ENCODE assay signal across 15 cellular contexts in genomic region chr1:92317836-92318493, GRCh38. TPM values are rescaled to one million over a fixed set of nuclear protein-coding genes. Genes with fewer than 3 reads are reported as not detected.
DNase-seq lines count a peak whose midpoint lies in the region; ATAC-seq and TF ChIP-seq lines count a peak whose summit lies in the region.
"Had no signal": no experiment of that assay in that cellular context is flagged by ENCODE, and none has a peak within 500 bp of the region (broad histone marks: within the 10 kb centered on the region; RNA-seq: fewer than 3 reads in every experiment).

No MANE protein-coding gene starts in this region.

- H3K4me2 ChIP-seq in trophoblast cell (ENCODE audit: low read length) (no peak overlapping the region), osteoblast (ENCODE audit: insufficient read depth, low read length) (no peak overlapping the region)

- peaks cover 11% of the 10 kb centered on the region for H3K36me3 Mint-ChIP-seq in activated T-cell treated with anti-CD3 and anti-CD28 coated beads, Interleukin-2, amount 50 U/mL, for 4 hours (ENCODE audit: insufficient read depth)
- peaks cover 30% of the 10 kb centered on the region for H3K36me3 Mint-ChIP-seq in activated naive CD8-positive, alpha-beta T cell treated with anti-CD3 and anti-CD28 coated beads, Interleukin-2, amount 10 ng/mL, durations not matched to agents 7 days and 5 days
- peaks cover 0 to 37% (median 8%) of the 10 kb centered on the region in 5 donors for H3K36me3 Mint-ChIP-seq in naive thymus-derived CD4-positive, alpha-beta T cell

- no peak overlapping the region for H2AK5ac ChIP-seq in trophoblast cell (ENCODE audit: low read length)

- no peak overlapping the region for H3K4ac ChIP-seq in trophoblast cell (ENCODE audit: low read depth, low read length)

- no peaks in the 10 kb centered on the region for H3K27me3 ChIP-seq in naive thymus-derived CD4-positive, alpha-beta T cell (ENCODE audit: control insufficient read depth in 2 of 2, insufficient read depth in 2 of 2, low read length in 2 of 2)
- H3K27me3 ChIP-seq in trophoblast cell (ENCODE audit: insufficient read depth, low read length) (no peaks in the 10 kb centered on the region), osteoblast (ENCODE audit: insufficient read depth, low read length) (no peaks in the 10 kb centered on the region)
- H3K27me3 ChIP-seq: tibial nerve had no signal

- peaks cover 56% of the 10 kb centered on the region for H3K4me1 Mint-ChIP-seq in activated T-cell treated with anti-CD3 and anti-CD28 coated beads, Interleukin-2, amount 50 U/mL, for 4 hours (ENCODE audit: low read depth)
- peaks cover 51% of the 10 kb centered on the region for H3K4me1 Mint-ChIP-seq in activated naive CD8-positive, alpha-beta T cell treated with anti-CD3 and anti-CD28 coated beads, Interleukin-2, amount 10 ng/mL, durations not matched to agents 7 days and 5 days
- peaks cover 35 to 64% (median 62%) of the 10 kb centered on the region in 7 donors for H3K4me1 Mint-ChIP-seq in naive thymus-derived CD4-positive, alpha-beta T cell

- POLR2A ChIA-PET in activated naive CD8-positive, alpha-beta T cell treated with anti-CD3 and anti-CD28 coated beads, Interleukin-2, amount 10 ng/mL, durations not matched to agents 7 days and 5 days (lab: Charles Lee), result interaction anchor here (0.6 to 8.0 kb wide), 8 partner anchors 8 to 166 kb away, joined by 3 to 193 read pairs (median 5); partner anchors contain the start of gene GFI1
- POLR2A ChIA-PET in naive thymus-derived CD4-positive, alpha-beta T cell (lab: Charles Lee), result interaction anchor here (0.7 to 2.4 kb wide), 6 partner anchors 7 to 651 kb away, joined by 3 to 14 read pairs (median 4); partner anchors contain the start of genes GLMN and RPAP2

- no peak overlapping the region for H3K23ac ChIP-seq in trophoblast cell (ENCODE audit: low read length)

- intact Hi-C loops in naive thymus-derived CD4-positive, alpha-beta T cell (cut with micrococcal nuclease), result loop anchor here (2.0 to 10.0 kb wide), 4 partner anchors 49 to 647 kb away; partner anchors contain the start of genes DIPK1A (in 1 of the 2) and RPL5 (in 1 of the 2)

- no peaks in the 10 kb centered on the region for H3K9me3 Mint-ChIP-seq in activated T-cell treated with anti-CD3 and anti-CD28 coated beads, Interleukin-2, amount 50 U/mL, for 4 hours
- no peaks in the 10 kb centered on the region for H3K9me3 Mint-ChIP-seq in activated naive CD8-positive, alpha-beta T cell treated with anti-CD3 and anti-CD28 coated beads, Interleukin-2, amount 10 ng/mL, durations not matched to agents 7 days and 5 days
- peaks cover 0 to 6% (median 0%) of the 10 kb centered on the region in 11 donors for H3K9me3 Mint-ChIP-seq in naive thymus-derived CD4-positive, alpha-beta T cell
- H3K9me3 Mint-ChIP-seq: dendritic cell treated with granulocyte-macrophage colony-stimulating factor and Interleukin-4, amounts not matched to agents 40 ng/mL and 50 ng/mL, for 4 days had no signal

- no CpG with 5 or more reads among the region's 3 CpGs for WGBS in trophoblast cell (ENCODE audit: extremely low coverage, insufficient coverage, insufficient read length)

- H3K4me3 Mint-ChIP-seq in activated T-cell treated with anti-CD3 and anti-CD28 coated beads, Interleukin-2, amount 50 U/mL, for 4 hours, result peak overlapping the region; percentile 44
- H3K4me3 Mint-ChIP-seq in activated naive CD8-positive, alpha-beta T cell treated with anti-CD3 and anti-CD28 coated beads, Interleukin-2, amount 10 ng/mL, durations not matched to agents 7 days and 5 days, result peak overlapping the region; percentile 75
- H3K4me3 Mint-ChIP-seq in naive thymus-derived CD4-positive, alpha-beta T cell, result peak overlapping the region; percentile 16 to 83 (median 65)
- H3K4me3 Mint-ChIP-seq: dendritic cell treated with granulocyte-macrophage colony-stimulating factor and Interleukin-4, amounts not matched to agents 40 ng/mL and 50 ng/mL, for 4 days had no signal

- ATAC-seq in activated T-cell treated with anti-CD3 and anti-CD28 coated beads, Interleukin-2, amount 50 U/mL, for 4 hours, result peak; percentile 64 to 68
- ATAC-seq in activated naive CD8-positive, alpha-beta T cell treated with anti-CD3 and anti-CD28 coated beads, Interleukin-2, amount 10 ng/mL, durations not matched to agents 7 days and 5 days (ENCODE audit: low read depth), result peak; percentile 74
- peak; percentile 46 for ATAC-seq in naive thymus-derived CD4-positive, alpha-beta T cell

- H2AFZ ChIP-seq in trophoblast cell (ENCODE audit: insufficient read depth, low read length, poor library complexity) (no peak overlapping the region), osteoblast (ENCODE audit: low read length) (no peak overlapping the region)

- no peak overlapping the region for H3K14ac ChIP-seq in trophoblast cell (ENCODE audit: low read length)

- H4K8ac ChIP-seq in trophoblast cell (ENCODE audit: low read depth, low read length), result no peak overlapping the region

- DNase-seq in activated T-cell treated with anti-CD3 and anti-CD28 coated beads, Interleukin-2, amount 50 U/mL, for 4 hours, result no peak
- DNase-seq in activated T-cell treated with anti-CD3 and anti-CD28 coated beads, Interleukin-2, amount 50 U/mL, for 48 hours, result no peak
- no peak for DNase-seq in activated naive CD8-positive, alpha-beta T cell treated with anti-CD3 and anti-CD28 coated beads, Interleukin-2, amount 10 ng/mL, durations not matched to agents 7 days and 5 days
- DNase-seq in naive thymus-derived CD4-positive, alpha-beta T cell, result peak in 3 of 9 donors; percentile 7 to 27 (median 8)
- DNase-seq in trophoblast cell (no peak), islet precursor cell (no peak), osteoblast (ENCODE audit: insufficient read length, low spot score, missing footprints) (no peak)
- DNase-seq: ACHN, amniotic stem cell, H7, NCI-H2227 treated with DMSO at 0.1 percent for 48 hours had no signal

- no peaks in the 10 kb centered on the region for H4K20me1 ChIP-seq in osteoblast (ENCODE audit: insufficient read depth, low read length)

- H3K9me3 ChIP-seq in KOPT-K1 (ENCODE audit: insufficient read depth, low read length, poor library complexity, severe bottlenecking), result peaks cover 7% of the 10 kb centered on the region
- H3K9me3 ChIP-seq in naive thymus-derived CD4-positive, alpha-beta T cell (ENCODE audit: control insufficient read depth in 2 of 3, low read length in 3 of 3), result no peaks in the 10 kb centered on the region
- no peaks in the 10 kb centered on the region for H3K9me3 ChIP-seq in trophoblast cell (ENCODE audit: insufficient read depth, low read depth, low read length)
- no peaks in the 10 kb centered on the region for H3K9me3 ChIP-seq in osteoblast (ENCODE audit: low read depth, low read length)
- H3K9me3 ChIP-seq: prostate gland, tibial nerve had no signal

- H3K79me1 ChIP-seq in trophoblast cell (ENCODE audit: low read length), result no peaks in the 10 kb centered on the region

- H3K27ac Mint-ChIP-seq in activated naive CD8-positive, alpha-beta T cell treated with anti-CD3 and anti-CD28 coated beads, Interleukin-2, amount 10 ng/mL, durations not matched to agents 7 days and 5 days, result peak overlapping the region; percentile 80
- H3K27ac Mint-ChIP-seq in naive thymus-derived CD4-positive, alpha-beta T cell, result peak overlapping the region; percentile 61 to 96 (median 78)
- H3K27ac Mint-ChIP-seq: dendritic cell treated with granulocyte-macrophage colony-stimulating factor and Interleukin-4, amounts not matched to agents 40 ng/mL and 50 ng/mL, for 4 days had no signal

- H3K27me3 Mint-ChIP-seq in activated T-cell treated with anti-CD3 and anti-CD28 coated beads, Interleukin-2, amount 50 U/mL, for 4 hours (ENCODE audit: low read depth), result no peaks in the 10 kb centered on the region
- H3K27me3 Mint-ChIP-seq in activated naive CD8-positive, alpha-beta T cell treated with anti-CD3 and anti-CD28 coated beads, Interleukin-2, amount 10 ng/mL, durations not matched to agents 7 days and 5 days, result no peaks in the 10 kb centered on the region
- H3K27me3 Mint-ChIP-seq in naive thymus-derived CD4-positive, alpha-beta T cell, result no peaks in the 10 kb centered on the region
- H3K27me3 Mint-ChIP-seq: dendritic cell treated with granulocyte-macrophage colony-stimulating factor and Interleukin-4, amounts not matched to agents 40 ng/mL and 50 ng/mL, for 4 days had no signal

- TF ChIP-seq CTCF in osteoblast (IDR thresholded peaks at IDR 0.05; ENCODE audit: extremely low read depth, low read depth, low read length), result no peak

- no peak overlapping the region for H3K9ac ChIP-seq in trophoblast cell (ENCODE audit: low read length)

- no peak overlapping the region for H4K12ac ChIP-seq in trophoblast cell (ENCODE audit: low read depth, low read length)

- no peak overlapping the region for H2BK120ac ChIP-seq in trophoblast cell (ENCODE audit: insufficient read depth, low read length, poor library complexity)

- no peak overlapping the region for H2BK5ac ChIP-seq in trophoblast cell (ENCODE audit: low read depth, low read length, poor library complexity)

- H3K4me3 ChIP-seq in naive thymus-derived CD4-positive, alpha-beta T cell (ENCODE audit: low read length), result no peak overlapping the region
- no peak overlapping the region for H3K4me3 ChIP-seq in trophoblast cell (ENCODE audit: low read depth, low read length)
- no peak overlapping the region for H3K4me3 ChIP-seq in osteoblast (ENCODE audit: insufficient read depth, low read length)
- H3K4me3 ChIP-seq: prostate gland, tibial nerve had no signal

- no peaks in the 10 kb centered on the region for H3K79me2 ChIP-seq in trophoblast cell (ENCODE audit: control insufficient read depth, insufficient read depth, low read length, poor library complexity)
- no peaks in the 10 kb centered on the region for H3K79me2 ChIP-seq in osteoblast (ENCODE audit: insufficient read depth, low read length)

- no peak overlapping the region for H3K18ac ChIP-seq in trophoblast cell (ENCODE audit: low read length)

- CTCF ChIA-PET in naive thymus-derived CD4-positive, alpha-beta T cell (lab: Charles Lee), result interaction anchor here (0.6 to 2.4 kb wide), 5 partner anchors 8 to 286 kb away, joined by 3 to 8 read pairs (median 3); no protein-coding TSS in a partner anchor

- H3K36me3 ChIP-seq in KOPT-K1 (ENCODE audit: insufficient read depth, low read length), result peaks cover 23% of the 10 kb centered on the region
- no peaks in the 10 kb centered on the region for H3K36me3 ChIP-seq in naive thymus-derived CD4-positive, alpha-beta T cell (ENCODE audit: control insufficient read depth in 2 of 3, insufficient read depth in 3 of 3, low read length in 3 of 3)
- peaks cover 0 to 2% of the 10 kb centered on the region in 2 experiments for H3K36me3 ChIP-seq in trophoblast cell (ENCODE audit: control insufficient read depth in 1 of 2, insufficient read depth in 2 of 2, low read length in 2 of 2)
- H3K36me3 ChIP-seq in osteoblast (ENCODE audit: insufficient read depth, low read length), result peaks cover 9% of the 10 kb centered on the region
- H3K36me3 ChIP-seq: prostate gland had no signal

- peak overlapping the region; percentile 62 for H3K27ac ChIP-seq in KOPT-K1 (ENCODE audit: low read depth, low read length, poor library complexity, severe bottlenecking)
- no peak overlapping the region for H3K27ac ChIP-seq in naive thymus-derived CD4-positive, alpha-beta T cell (ENCODE audit: low read depth, low read length)
- H3K27ac ChIP-seq in trophoblast cell (ENCODE audit: low read depth, low read length), result no peak overlapping the region
- no peak overlapping the region for H3K27ac ChIP-seq in osteoblast (ENCODE audit: low read depth, low read length)
- H3K27ac ChIP-seq: prostate gland, tibial nerve had no signal

- no peak overlapping the region for H4K91ac ChIP-seq in trophoblast cell (ENCODE audit: low read depth, low read length)

- no peak overlapping the region for H2BK12ac ChIP-seq in trophoblast cell (ENCODE audit: low read length)

- peaks cover 40 to 55% of the 10 kb centered on the region in 2 donors for H3K4me1 ChIP-seq in naive thymus-derived CD4-positive, alpha-beta T cell (ENCODE audit: control insufficient read depth in 2 of 2, insufficient read depth in 2 of 2, low read length in 2 of 2)
- H3K4me1 ChIP-seq in trophoblast cell (ENCODE audit: control insufficient read depth in 1 of 2, insufficient read depth in 2 of 2, low read length in 2 of 2) (no peaks in the 10 kb centered on the region), osteoblast (ENCODE audit: insufficient read depth, low read length) (no peaks in the 10 kb centered on the region)
- H3K4me1 ChIP-seq: prostate gland, tibial nerve had no signal

RNA-seq across cellular contexts. Expression of gene RPAP2, which starts 19.1 kb away (rescaled TPM):
- total RNA-seq in activated T-cell treated with anti-CD3 and anti-CD28 coated beads, Interleukin-2, amount 50 U/mL, for 4 hours, result 10 to 100 TPM; 25.6 to 34.7 (median 33.7) TPM
- 10 to 100 TPM; 32.7 to 37.5 TPM for total RNA-seq in activated naive CD8-positive, alpha-beta T cell treated with anti-CD3 and anti-CD28 coated beads, Interleukin-2, amount 10 ng/mL, durations not matched to agents 7 days and 5 days
- total RNA-seq in naive thymus-derived CD4-positive, alpha-beta T cell, result 10 to 100 TPM; 29.5 to 50.7 (median 42.3) TPM
- polyA plus RNA-seq in naive thymus-derived CD4-positive, alpha-beta T cell, result 10 to 100 TPM; 21.3 to 24.8 TPM
- 13.0 and 14.0 TPM in 2 replicates for polyA plus RNA-seq in trophoblast cell (2013)
- 8.5 and 8.7 TPM in 2 replicates for total RNA-seq in osteoblast

RNA-seq across cellular contexts. Expression of gene GLMN, which starts 19.2 kb away (rescaled TPM):
- total RNA-seq in activated T-cell treated with anti-CD3 and anti-CD28 coated beads, Interleukin-2, amount 50 U/mL, for 4 hours, result 10 to 100 TPM; 20.1 to 23.9 (median 23.3) TPM
- total RNA-seq in activated naive CD8-positive, alpha-beta T cell treated with anti-CD3 and anti-CD28 coated beads, Interleukin-2, amount 10 ng/mL, durations not matched to agents 7 days and 5 days, result 10 to 100 TPM; 17.3 to 17.8 TPM
- total RNA-seq in naive thymus-derived CD4-positive, alpha-beta T cell, result 10 to 100 TPM; 13.9 to 27.0 (median 14.3) TPM
- polyA plus RNA-seq in naive thymus-derived CD4-positive, alpha-beta T cell, result 1 to 10 TPM; 8.6 to 9.7 TPM
- polyA plus RNA-seq in trophoblast cell (2013), result 9.8 and 10.5 TPM in 2 replicates
- 10.9 and 15.0 TPM in 2 replicates for total RNA-seq in osteoblast
